ENCODE assay signal across 9 cellular contexts in the genomic region with DNA sequence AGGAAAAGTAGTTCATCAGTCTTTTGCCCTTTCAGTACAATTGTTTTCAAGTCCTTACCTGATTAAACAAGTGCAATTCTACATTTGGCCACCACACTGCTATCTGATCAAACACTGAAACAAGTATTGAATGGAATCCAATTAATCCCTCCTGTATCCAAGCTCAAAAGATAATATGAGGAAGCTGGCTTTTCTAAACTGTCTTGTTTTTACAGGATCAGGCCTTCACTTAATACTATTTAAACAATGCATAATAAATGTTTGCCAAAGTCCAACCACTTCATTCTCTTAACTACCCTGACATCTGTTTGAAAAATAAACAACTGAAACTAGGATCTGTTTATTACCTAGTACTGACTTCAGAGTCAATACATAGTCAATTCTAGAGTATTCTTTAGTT.
DNase-seq lines count a peak whose midpoint lies in the region; TF ChIP-seq lines count a peak whose summit lies in the region.
"Had no signal": no experiment of that assay in that cellular context is flagged by ENCODE, and none has a peak within 500 bp of the region (broad histone marks: within the 10 kb centered on the region; RNA-seq: fewer than 3 reads in every experiment).

No MANE protein-coding gene starts in this region.

- H4K20me1 ChIP-seq in H9 (ENCODE audit: control insufficient read depth, insufficient read depth, insufficient read length) (no peaks in the 10 kb centered on the region), OCI-LY3 (ENCODE audit: insufficient read depth, low read length) (no peaks in the 10 kb centered on the region)

- H3K14ac ChIP-seq in H9 (ENCODE audit: insufficient read depth, low read length), result no peak overlapping the region

- H3K36me3 Mint-ChIP-seq in H9 (ENCODE audit: insufficient read depth in 1 of 3, low read depth in 3 of 3), result no peaks in the 10 kb centered on the region

- H3K9me3 Mint-ChIP-seq in H9, result no peaks in the 10 kb centered on the region; a peak in 1 of 5 replicates

- H3K4me3 Mint-ChIP-seq in H9, result no peak overlapping the region

- H3K23me2 ChIP-seq in H9 (ENCODE audit: insufficient read length, low read depth, low read length, poor library complexity, severe bottlenecking), result no peaks in the 10 kb centered on the region

- TF ChIP-seq CTCF in H9 (conservative IDR thresholded peaks at IDR 0.05), result peak; percentile 49; the same call in 2 of the 3 replicates
- 0 out of 2 replicates have a peak, but pooled peaks have one; percentile 4 for TF ChIP-seq CTCF in OCI-LY3 (IDR thresholded peaks at IDR 0.05; ENCODE audit: low read depth, low read length)
- TF ChIP-seq CTCF in fibroblast of villous mesenchyme (IDR thresholded peaks at IDR 0.05; ENCODE audit: insufficient read depth, low read depth, low read length), result peak; percentile 46
- peak in 7 of 11 experiments; percentile 21 to 48 (median 33) for TF ChIP-seq CTCF in spleen (IDR thresholded peaks at IDR 0.05 in 8 of 11, conservative IDR thresholded peaks at IDR 0.05 in 3 of 11)

- no peak overlapping the region for H4K5ac ChIP-seq in H9 (ENCODE audit: insufficient read length, low read depth, low read length)

- H4K91ac ChIP-seq in H9 (ENCODE audit: insufficient read length, low read depth, low read length), result no peak overlapping the region

- H3K9ac ChIP-seq in H9 (ENCODE audit: extremely low read depth, insufficient read length, low read length), result no peak overlapping the region
- H3K9ac ChIP-seq in OCI-LY3 (ENCODE audit: low read length), result no peak overlapping the region

- H3K4me1 Mint-ChIP-seq in H9, result peaks cover 10 to 13% of the 10 kb centered on the region in 2 experiments; a peak in 2 of 4 replicates

- H2AFZ ChIP-seq in H9 (ENCODE audit: low read length) (no peak overlapping the region), OCI-LY3 (ENCODE audit: low read depth, low read length) (no peak overlapping the region)

- H3K4me3 ChIP-seq in OCI-LY3 (ENCODE audit: low read length) (no peak overlapping the region), fibroblast of villous mesenchyme (ENCODE audit: low read depth, low read length) (no peak overlapping the region), spleen (peak overlapping the region in 2 of 8 donors; percentile 18 to 23)

- H3K4me2 ChIP-seq in H9 (ENCODE audit: insufficient read depth, insufficient read length, low read length) (no peak overlapping the region), OCI-LY3 (ENCODE audit: low read length) (no peak overlapping the region)

- DNase-seq in H9, result no peak
- peak; percentile 30 for DNase-seq in fibroblast of villous mesenchyme (ENCODE audit: low read depth)
- no peak for DNase-seq in spleen
- DNase-seq in 8988T, result no peak
- DNase-seq in GM19238 (ENCODE audit: insufficient read length, low spot score), result no peak
- no peak for DNase-seq in hippocampal formation (lab: John Stamatoyannopoulos, UW)
- no peak for DNase-seq in cortex of kidney (lab: John Stamatoyannopoulos, UW)

- no peaks in the 10 kb centered on the region for H3K27me3 ChIP-seq in H9 (ENCODE audit: insufficient read depth, low read length)
- no peaks in the 10 kb centered on the region for H3K27me3 ChIP-seq in OCI-LY3 (ENCODE audit: low read depth, low read length)
- no peaks in the 10 kb centered on the region for H3K27me3 ChIP-seq in spleen (replicated peaks in 1 of 7)
- H3K27me3 ChIP-seq: neutrophil had no signal

- intact Hi-C loops in spleen (cut with DNase I; ENCODE audit: low total_unique reads), result no loop called here

- H3K4me1 ChIP-seq in H9 (ENCODE audit: insufficient read depth, low read length), result no peaks in the 10 kb centered on the region; the same call in 1 of the 2 replicates
- H3K4me1 ChIP-seq in OCI-LY3 (ENCODE audit: low read length), result peaks cover 18% of the 10 kb centered on the region
- H3K4me1 ChIP-seq in spleen, result peaks cover 0 to 36% (median 7%) of the 10 kb centered on the region in 6 donors

- H3K79me2 ChIP-seq in H9 (ENCODE audit: insufficient read depth, low read length) (no peaks in the 10 kb centered on the region), OCI-LY3 (ENCODE audit: low read length) (no peaks in the 10 kb centered on the region)

- peaks cover 2% of the 10 kb centered on the region for H3K79me1 ChIP-seq in H9 (ENCODE audit: insufficient read depth, low read depth, low read length, poor library complexity, severe bottlenecking)

- H2BK120ac ChIP-seq in H9 (ENCODE audit: low read depth, low read length, poor library complexity, severe bottlenecking), result no peak overlapping the region

- no peak overlapping the region for H4K8ac ChIP-seq in H9 (replicated peaks; ENCODE audit: insufficient read length, low read depth, low read length)

- no peak for TF ChIP-seq POLR2A in spleen (IDR thresholded peaks at IDR 0.05)

- H2BK15ac ChIP-seq in H9 (ENCODE audit: low read depth, low read length), result no peak overlapping the region

- H3K9me3 ChIP-seq in H9 (ENCODE audit: control insufficient read depth, low read depth, low read length), result no peaks in the 10 kb centered on the region
- H3K9me3 ChIP-seq in OCI-LY3 (ENCODE audit: insufficient read depth, low read length), result no peaks in the 10 kb centered on the region
- no peaks in the 10 kb centered on the region for H3K9me3 ChIP-seq in spleen
- H3K9me3 ChIP-seq: neutrophil had no signal

- H3K27ac ChIP-seq in H9 (ENCODE audit: insufficient read length, low read depth, low read length), result no peak overlapping the region
- H3K27ac ChIP-seq in OCI-LY3 (ENCODE audit: low read length), result no peak overlapping the region
- peak overlapping the region in 6 of 8 donors; percentile 16 to 64 (median 38) for H3K27ac ChIP-seq in spleen
- H3K27ac ChIP-seq: neutrophil had no signal

- no peak overlapping the region for H2AK5ac ChIP-seq in H9 (ENCODE audit: insufficient read length, low read length)

- H2BK20ac ChIP-seq in H9 (ENCODE audit: low read depth, low read length, poor library complexity, severe bottlenecking), result no peak overlapping the region

- H3K36me3 ChIP-seq in OCI-LY3 (replicated peaks; ENCODE audit: low read depth, low read length) (peaks cover 4% of the 10 kb centered on the region), spleen (no peaks in the 10 kb centered on the region)
- H3K36me3 ChIP-seq: neutrophil had no signal

- no peak overlapping the region for H3K56ac ChIP-seq in H9 (ENCODE audit: insufficient read length, low read depth, low read length)

- H3K18ac ChIP-seq in H9 (ENCODE audit: insufficient read length, low read depth, low read length), result no peak overlapping the region

- H3K23ac ChIP-seq in H9 (ENCODE audit: insufficient read length, low read depth, low read length), result no peak overlapping the region

- H3K4ac ChIP-seq in H9 (ENCODE audit: low read depth, low read length), result no peak overlapping the region

- no peak overlapping the region for H2BK12ac ChIP-seq in H9 (ENCODE audit: insufficient read length, low read depth, low read length)

- no peak overlapping the region for H2BK5ac ChIP-seq in H9 (ENCODE audit: insufficient read length, low read length)

- H3K27ac Mint-ChIP-seq in H9, result no peak overlapping the region

- no peaks in the 10 kb centered on the region for H3K27me3 Mint-ChIP-seq in H9 (ENCODE audit: low read depth)

- no peak overlapping the region for H3T11ph ChIP-seq in H9 (ENCODE audit: low read length)

Comparison
In these comparisons a context has a peak if more than half of its experiments do, and no peak if none do; other contexts are left out.
1. H3K27ac ChIP-seq: peak in spleen (6 of 8); none in H9 (single experiment) and OCI-LY3 (single experiment).
2. Peak in every context shown above with its lines, with median percentiles within 50 percentile points of each other: CTCF ChIP-seq.